Comparison of ENCODE assay signal across 8 cellular contexts in the genomic region with DNA sequence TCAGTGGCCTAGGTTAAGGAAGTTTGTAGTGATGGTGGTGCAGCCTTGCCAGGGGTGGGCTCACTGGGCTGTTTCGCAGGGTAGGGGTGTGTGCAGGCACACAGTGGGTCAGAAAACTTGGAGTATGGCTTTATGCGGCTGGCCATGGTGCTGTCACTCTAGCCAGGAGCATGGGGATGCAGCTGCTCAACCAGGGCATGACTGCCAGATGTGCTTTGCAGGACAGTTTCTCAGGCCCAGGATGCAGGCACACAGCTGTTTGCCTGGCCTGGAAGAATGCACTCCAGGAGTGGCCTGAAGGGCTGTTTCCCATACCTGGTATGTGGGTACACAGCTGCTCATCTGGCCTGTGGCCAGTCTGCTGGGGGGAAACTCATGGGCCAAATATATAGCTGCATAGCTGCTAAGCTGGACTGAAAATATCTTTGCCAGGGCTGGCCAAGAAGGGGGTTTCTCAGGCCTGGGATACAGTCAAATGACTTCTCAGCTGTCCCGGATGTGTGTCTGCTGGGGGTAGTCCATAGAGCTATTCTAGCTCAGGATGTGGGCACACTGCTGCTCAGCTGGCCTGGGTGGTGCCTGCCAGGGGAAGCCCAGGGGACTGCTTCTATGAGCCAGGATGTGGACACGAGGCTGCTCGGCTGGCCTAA. TPM values are rescaled to one million over a fixed set of nuclear protein-coding genes. Genes with fewer than 3 reads are reported as not detected.
DNase-seq lines count a peak whose midpoint lies in the region; ATAC-seq, FAIRE-seq and TF ChIP-seq lines count a peak whose summit lies in the region.
"Not testable (repeated sequence)": the region's sequence is repeated elsewhere in the genome, so short reads cannot be mapped to it uniquely, and the experiment has no call there.

No MANE protein-coding gene starts in this region.

- H3K9me3 Mint-ChIP-seq in activated CD4-positive, alpha-beta memory T cell treated with anti-CD3 and anti-CD28 coated beads, Interleukin-2, amount 10 ng/mL, durations not matched to agents 7 days and 5 days = peaks cover 16% of the 10 kb centered on the region
- H3K9me3 Mint-ChIP-seq in activated naive CD8-positive, alpha-beta T cell treated with anti-CD3 and anti-CD28 coated beads, Interleukin-2, amount 50 U/mL, for 24 hours = peaks cover 18% of the 10 kb centered on the region

- H3K27ac ChIP-seq in SJCRH30 = peak overlapping the region; percentile 81
- H3K27ac ChIP-seq in right cardiac atrium (ENCODE audit: low read length); pancreas; transverse colon: not testable (repeated sequence)

- CTCF ChIA-PET in activated CD4-positive, alpha-beta memory T cell treated with anti-CD3 and anti-CD28 coated beads, Interleukin-2, amount 10 ng/mL, durations not matched to agents 7 days and 5 days (lab: Charles Lee) = not testable (repeated sequence)

- ATAC-seq in HG03432 (IDR thresholded peaks at IDR 0.05; ENCODE audit: unreplicated experiment) (peak; percentile 52), pancreas (peak in 2 of 4 donors; percentile 22 to 40)
- peak; percentile 54 for ATAC-seq in activated naive CD8-positive, alpha-beta T cell treated with anti-CD3 and anti-CD28 coated beads, Interleukin-2, amount 50 U/mL, for 24 hours
- not testable (repeated sequence) for ATAC-seq in right cardiac atrium

- DNase-seq in ELF-1 (ENCODE audit: low read depth, low spot score) = peak; percentile 1
- DNase-seq in SJCRH30 = peak; percentile 82 to 84
- DNase-seq in activated CD4-positive, alpha-beta memory T cell treated with anti-CD3 and anti-CD28 coated beads, Interleukin-2, amount 10 ng/mL, durations not matched to agents 7 days and 5 days = peak; percentile 48
- not testable (repeated sequence) for DNase-seq in activated naive CD8-positive, alpha-beta T cell treated with anti-CD3 and anti-CD28 coated beads, Interleukin-2, amount 50 U/mL, for 24 hours
- DNase-seq in right cardiac atrium = peak in 2 of 3 donors; percentile 14 to 23
- peak in 4 of 6 donors; percentile 33 to 58 (median 50) for DNase-seq in pancreas
- DNase-seq in transverse colon = peak; percentile 48

- in situ Hi-C loops in transverse colon (cut with MboI; ENCODE audit: low pct_ligation_motif_present in 1 of 4, low pct_unique_long_range_greater_than_20kb in 1 of 4, low sequenced_read_pairs in 3 of 4) = loop anchor here in 1 of 4 donors (25.0 kb wide), 1 partner anchor 262 kb away; a partner anchor contains a TSS

- H3K27me3 ChIP-seq in SJCRH30; right cardiac atrium (ENCODE audit: control insufficient read depth, insufficient read depth); pancreas; transverse colon: not testable (repeated sequence)

- peaks cover 14% of the 10 kb centered on the region for H3K4me1 ChIP-seq in SJCRH30
- not testable (repeated sequence) for H3K4me1 ChIP-seq in right cardiac atrium (ENCODE audit: control insufficient read depth, insufficient read depth, low read length); pancreas; transverse colon

- WGBS in right cardiac atrium = 83% methylated on average over 5 of the region's 5 CpGs
- 60 to 64% methylated on average over 4 to 5 of the region's 5 CpGs for WGBS in pancreas, 2 donors
- WGBS in transverse colon (ENCODE audit: low coverage in 1 of 2), 2 donors = 84% methylated on average over 5 of the region's 5 CpGs; no CpG with 5 or more reads in 1 of the 2 donors

- TF ChIP-seq CTCF in pancreas (IDR thresholded peaks at IDR 0.05); transverse colon (IDR thresholded peaks at IDR 0.05): not testable (repeated sequence)

- intact Hi-C loops in right cardiac atrium (cut with DNase I); pancreas (cut with DNase I); transverse colon (cut with DNase I; ENCODE audit: low total_unique reads): not testable (repeated sequence)

- not testable (repeated sequence) for H3K27me3 Mint-ChIP-seq in activated CD4-positive, alpha-beta memory T cell treated with anti-CD3 and anti-CD28 coated beads, Interleukin-2, amount 10 ng/mL, durations not matched to agents 7 days and 5 days; activated naive CD8-positive, alpha-beta T cell treated with anti-CD3 and anti-CD28 coated beads, Interleukin-2, amount 50 U/mL, for 24 hours

- H3K4me3 ChIP-seq in SJCRH30; right cardiac atrium (ENCODE audit: low read length); pancreas; transverse colon: not testable (repeated sequence)

- not testable (repeated sequence) for H3K36me3 ChIP-seq in SJCRH30, pancreas, transverse colon

- POLR2A ChIA-PET in activated CD4-positive, alpha-beta memory T cell treated with anti-CD3 and anti-CD28 coated beads, Interleukin-2, amount 10 ng/mL, durations not matched to agents 7 days and 5 days (lab: Charles Lee) = not testable (repeated sequence)

- not testable (repeated sequence) for TF ChIP-seq EP300 in transverse colon (IDR thresholded peaks at IDR 0.05; ENCODE audit: low read depth)

- peaks cover 50% of the 10 kb centered on the region for H3K36me3 Mint-ChIP-seq in activated CD4-positive, alpha-beta memory T cell treated with anti-CD3 and anti-CD28 coated beads, Interleukin-2, amount 10 ng/mL, durations not matched to agents 7 days and 5 days (ENCODE audit: low read depth)
- peaks cover 11% of the 10 kb centered on the region for H3K36me3 Mint-ChIP-seq in activated naive CD8-positive, alpha-beta T cell treated with anti-CD3 and anti-CD28 coated beads, Interleukin-2, amount 50 U/mL, for 24 hours (ENCODE audit: low read depth)

- H3K9me3 ChIP-seq in SJCRH30 (replicated peaks); right cardiac atrium (ENCODE audit: control insufficient read depth, low read length); pancreas; transverse colon: not testable (repeated sequence)

- peaks cover 38% of the 10 kb centered on the region for H3K4me1 Mint-ChIP-seq in activated CD4-positive, alpha-beta memory T cell treated with anti-CD3 and anti-CD28 coated beads, Interleukin-2, amount 10 ng/mL, durations not matched to agents 7 days and 5 days
- H3K4me1 Mint-ChIP-seq in activated naive CD8-positive, alpha-beta T cell treated with anti-CD3 and anti-CD28 coated beads, Interleukin-2, amount 50 U/mL, for 24 hours = peaks cover 18% of the 10 kb centered on the region

- not testable (repeated sequence) for H3K4me3 Mint-ChIP-seq in activated CD4-positive, alpha-beta memory T cell treated with anti-CD3 and anti-CD28 coated beads, Interleukin-2, amount 10 ng/mL, durations not matched to agents 7 days and 5 days; activated naive CD8-positive, alpha-beta T cell treated with anti-CD3 and anti-CD28 coated beads, Interleukin-2, amount 50 U/mL, for 24 hours

- FAIRE-seq in pancreas (lab: Jason Lieb, UNC) = not testable (repeated sequence)

- not testable (repeated sequence) for TF ChIP-seq POLR2A in transverse colon (IDR thresholded peaks at IDR 0.05)

- peak overlapping the region; percentile 38 for H3K27ac Mint-ChIP-seq in activated CD4-positive, alpha-beta memory T cell treated with anti-CD3 and anti-CD28 coated beads, Interleukin-2, amount 10 ng/mL, durations not matched to agents 7 days and 5 days
- H3K27ac Mint-ChIP-seq in activated naive CD8-positive, alpha-beta T cell treated with anti-CD3 and anti-CD28 coated beads, Interleukin-2, amount 50 U/mL, for 24 hours = not testable (repeated sequence)

RNA-seq across cellular contexts. Expression of a gene that starts 56.7 kb away (rescaled TPM):
- total RNA-seq in SJCRH30 (2014; rRNA removed; shearing (Covaris generic)) = 142 and 143 TPM in 2 replicates
- total RNA-seq in activated CD4-positive, alpha-beta memory T cell treated with anti-CD3 and anti-CD28 coated beads, Interleukin-2, amount 10 ng/mL, durations not matched to agents 7 days and 5 days = 100 to 1,000 TPM in 1 of 2 experiments, 10 to 100 TPM in 1; 99.9 to 102 TPM
- total RNA-seq in right cardiac atrium (10 to 100 TPM; 69.7 to 88.6 (median 81.0) TPM), pancreas (10 to 100 TPM; 52.7 to 94.2 (median 57.7) TPM), transverse colon (100 to 1,000 TPM in 2 of 4 donors, 10 to 100 TPM in 2; 47.9 to 179 (median 106) TPM)
- polyA plus RNA-seq in right cardiac atrium (76.3 TPM), pancreas (100 to 1,000 TPM in 1 of 2 donors, 10 to 100 TPM in 1; 87.2 to 115 TPM)
